In the genomic region with DNA sequence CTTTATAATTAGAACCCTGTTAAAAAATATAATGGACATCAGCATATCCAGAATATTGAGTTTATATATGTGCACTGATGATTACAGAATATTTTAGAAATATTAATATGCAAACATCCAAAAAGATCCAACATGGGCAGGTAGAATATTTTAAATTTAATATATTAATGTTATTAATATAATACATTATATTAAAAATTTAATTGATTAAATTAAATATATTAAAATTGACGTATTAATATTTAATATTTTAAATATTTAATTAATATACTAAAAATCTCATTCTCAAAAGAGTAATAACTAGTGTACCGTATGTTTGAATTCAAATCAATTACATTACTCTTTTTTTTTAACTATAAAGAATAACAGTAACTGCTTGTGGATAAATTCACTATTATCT, we compare ENCODE assay signal across 34 cellular contexts.
"Had no signal": no experiment of that assay in that cellular context is flagged by ENCODE, and none has a peak within 500 bp of the region (broad histone marks: within the 10 kb centered on the region; RNA-seq: fewer than 3 reads in every experiment).

No MANE protein-coding gene starts in this region.

- H3K27ac Mint-ChIP-seq: activated CD4-positive, alpha-beta memory T cell treated with anti-CD3 and anti-CD28 coated beads, Interleukin-2, amount 10 ng/mL, durations not matched to agents 7 days and 5 days; activated CD4-positive, alpha-beta T cell treated with anti-CD3 and anti-CD28 coated beads, Interleukin-2, amount 10 ng/mL, durations not matched to agents 7 days and 5 days; activated naive CD4-positive, alpha-beta T cell treated with anti-CD3 and anti-CD28 coated beads, Interleukin-2, amount 10 ng/mL, durations not matched to agents 7 days and 5 days; activated naive CD4-positive, alpha-beta T cell treated with anti-CD3 and anti-CD28 coated beads, Interleukin-2, amount 50 U/mL, for 72 hours; activated naive CD8-positive, alpha-beta T cell treated with anti-CD3 and anti-CD28 coated beads, Interleukin-2, amount 10 ng/mL, durations not matched to agents 7 days and 5 days; activated T-cell treated with anti-CD3 and anti-CD28 coated beads, Interleukin-2, amount 50 U/mL, for 24 hours; activated T-cell treated with anti-CD3 and anti-CD28 coated beads, Interleukin-2, amount 50 U/mL, for 72 hours; brain; dendritic cell treated with granulocyte-macrophage colony-stimulating factor and Interleukin-4, amounts not matched to agents 40 ng/mL and 50 ng/mL, for 4 days; endodermal cell; T-helper 17 cell; T-helper 2 cell treated with Interferon-gamma antibody and Interleukin-4, amounts not matched to agents 5 μg/mL and 100 μg/mL, for 36 hours had no signal

- H3K4me3 Mint-ChIP-seq: activated CD4-positive, alpha-beta memory T cell treated with anti-CD3 and anti-CD28 coated beads, Interleukin-2, amount 10 ng/mL, durations not matched to agents 7 days and 5 days; activated CD4-positive, alpha-beta T cell treated with anti-CD3 and anti-CD28 coated beads, Interleukin-2, amount 10 ng/mL, durations not matched to agents 7 days and 5 days; activated naive CD4-positive, alpha-beta T cell treated with anti-CD3 and anti-CD28 coated beads, Interleukin-2, amount 10 ng/mL, durations not matched to agents 7 days and 5 days; activated naive CD8-positive, alpha-beta T cell treated with anti-CD3 and anti-CD28 coated beads, Interleukin-2, amount 10 ng/mL, durations not matched to agents 7 days and 5 days; activated T-cell treated with anti-CD3 and anti-CD28 coated beads, Interleukin-2, amount 50 U/mL, for 24 hours; activated T-cell treated with anti-CD3 and anti-CD28 coated beads, Interleukin-2, amount 50 U/mL, for 72 hours; brain; dendritic cell treated with granulocyte-macrophage colony-stimulating factor and Interleukin-4, amounts not matched to agents 40 ng/mL and 50 ng/mL, for 4 days; endodermal cell; T-helper 17 cell; T-helper 2 cell treated with Interferon-gamma antibody and Interleukin-4, amounts not matched to agents 5 μg/mL and 100 μg/mL, for 36 hours had no signal

- H3K4me1 Mint-ChIP-seq: activated naive CD4-positive, alpha-beta T cell treated with anti-CD3 and anti-CD28 coated beads, Interleukin-2, amount 10 ng/mL, durations not matched to agents 7 days and 5 days had no signal

- H3K27me3 ChIP-seq: ascending aorta, breast epithelium, cardiac muscle cell, dorsolateral prefrontal cortex, esophagus muscularis mucosa, foreskin keratinocyte, gastroesophageal sphincter, heart right ventricle, hepatocyte had no signal

- DNase-seq: activated CD4-positive, alpha-beta memory T cell treated with anti-CD3 and anti-CD28 coated beads, Interleukin-2, amount 10 ng/mL, durations not matched to agents 7 days and 5 days; activated CD4-positive, alpha-beta T cell treated with anti-CD3 and anti-CD28 coated beads for 1 hour; activated CD4-positive, alpha-beta T cell treated with anti-CD3 and anti-CD28 coated beads for 4 hours; activated CD4-positive, alpha-beta T cell treated with anti-CD3 and anti-CD28 coated beads, Interleukin-2, amount 10 ng/mL, durations not matched to agents 7 days and 5 days; activated CD4-positive, alpha-beta T cell treated with anti-CD3 and anti-CD28 coated beads, Interleukin-2, amount 50 U/mL, for 4 hours; activated CD8-positive, alpha-beta memory T cell treated with anti-CD3 and anti-CD28 coated beads, Interleukin-2, amount 50 U/mL, for 48 hours; activated gamma-delta T cell; activated naive CD4-positive, alpha-beta T cell; activated naive CD4-positive, alpha-beta T cell treated with anti-CD3 and anti-CD28 coated beads, Interleukin-2, amount 10 ng/mL, durations not matched to agents 7 days and 5 days; activated naive CD8-positive, alpha-beta T cell treated with anti-CD3 and anti-CD28 coated beads, Interleukin-2, amount 10 ng/mL, durations not matched to agents 7 days and 5 days; activated T-cell treated with anti-CD3 and anti-CD28 coated beads for 4 hours; activated T-cell treated with anti-CD3 and anti-CD28 coated beads, Interleukin-2, amount 50 U/mL, for 24 hours; activated T-cell treated with anti-CD3 and anti-CD28 coated beads, Interleukin-2, amount 50 U/mL, for 72 hours; central memory CD4-positive, alpha-beta T cell; cerebellar nuclear complex; dorsolateral prefrontal cortex; effector memory CD4-positive, alpha-beta T cell; endodermal cell; erythroblast; foreskin keratinocyte; heart right ventricle; T-helper 17 cell; T1000 had no signal

- H3K4me3 ChIP-seq: ascending aorta, breast epithelium, cardiac muscle cell, coronary artery, dorsolateral prefrontal cortex, esophagus muscularis mucosa, gastroesophageal sphincter, heart right ventricle, hepatocyte had no signal

- H3K36me3 ChIP-seq: ascending aorta, breast epithelium, cardiac muscle cell, esophagus muscularis mucosa, gastroesophageal sphincter had no signal

- ATAC-seq: activated naive CD4-positive, alpha-beta T cell treated with anti-CD3 and anti-CD28 coated beads, Interleukin-2, amount 50 U/mL, for 72 hours; activated T-cell treated with anti-CD3 and anti-CD28 coated beads, Interleukin-2, amount 50 U/mL, for 72 hours; foreskin keratinocyte; gastroesophageal sphincter; heart right ventricle; T-helper 17 cell had no signal

- H3K9me3 Mint-ChIP-seq: activated CD4-positive, alpha-beta memory T cell treated with anti-CD3 and anti-CD28 coated beads, Interleukin-2, amount 10 ng/mL, durations not matched to agents 7 days and 5 days; activated CD4-positive, alpha-beta T cell treated with anti-CD3 and anti-CD28 coated beads, Interleukin-2, amount 10 ng/mL, durations not matched to agents 7 days and 5 days; activated naive CD4-positive, alpha-beta T cell treated with anti-CD3 and anti-CD28 coated beads, Interleukin-2, amount 10 ng/mL, durations not matched to agents 7 days and 5 days; activated naive CD4-positive, alpha-beta T cell treated with anti-CD3 and anti-CD28 coated beads, Interleukin-2, amount 50 U/mL, for 72 hours; activated naive CD8-positive, alpha-beta T cell treated with anti-CD3 and anti-CD28 coated beads, Interleukin-2, amount 10 ng/mL, durations not matched to agents 7 days and 5 days; activated T-cell treated with anti-CD3 and anti-CD28 coated beads, Interleukin-2, amount 50 U/mL, for 24 hours; activated T-cell treated with anti-CD3 and anti-CD28 coated beads, Interleukin-2, amount 50 U/mL, for 72 hours; brain; dendritic cell treated with granulocyte-macrophage colony-stimulating factor and Interleukin-4, amounts not matched to agents 40 ng/mL and 50 ng/mL, for 4 days; endodermal cell; T-helper 2 cell treated with Interferon-gamma antibody and Interleukin-4, amounts not matched to agents 5 μg/mL and 100 μg/mL, for 36 hours had no signal

- H3K27ac ChIP-seq: ascending aorta, breast epithelium, cardiac muscle cell, coronary artery, dorsolateral prefrontal cortex, esophagus muscularis mucosa, foreskin keratinocyte, gastroesophageal sphincter, heart right ventricle, hepatocyte had no signal

- H3K27me3 Mint-ChIP-seq: activated CD4-positive, alpha-beta memory T cell treated with anti-CD3 and anti-CD28 coated beads, Interleukin-2, amount 10 ng/mL, durations not matched to agents 7 days and 5 days; activated CD4-positive, alpha-beta T cell treated with anti-CD3 and anti-CD28 coated beads, Interleukin-2, amount 10 ng/mL, durations not matched to agents 7 days and 5 days; activated naive CD4-positive, alpha-beta T cell treated with anti-CD3 and anti-CD28 coated beads, Interleukin-2, amount 10 ng/mL, durations not matched to agents 7 days and 5 days; activated naive CD8-positive, alpha-beta T cell treated with anti-CD3 and anti-CD28 coated beads, Interleukin-2, amount 10 ng/mL, durations not matched to agents 7 days and 5 days; activated T-cell treated with anti-CD3 and anti-CD28 coated beads, Interleukin-2, amount 50 U/mL, for 24 hours; brain; dendritic cell treated with granulocyte-macrophage colony-stimulating factor and Interleukin-4, amounts not matched to agents 40 ng/mL and 50 ng/mL, for 4 days; T-helper 17 cell had no signal

- H3K9me3 ChIP-seq: ascending aorta, breast epithelium, esophagus muscularis mucosa, gastroesophageal sphincter, heart right ventricle had no signal

- H3K4me1 ChIP-seq: ascending aorta, breast epithelium, esophagus muscularis mucosa, gastroesophageal sphincter, heart right ventricle had no signal
